In genomic region chr3:190446492-190447301, GRCh38 we compare ENCODE assay signal across 19 cellular contexts. TPM values are rescaled to one million over a fixed set of nuclear protein-coding genes. Genes with fewer than 3 reads are reported as not detected.
DNase-seq lines count a peak whose midpoint lies in the region; ATAC-seq, FAIRE-seq and TF ChIP-seq lines count a peak whose summit lies in the region.
"Had no signal": no experiment of that assay in that cellular context is flagged by ENCODE, and none has a peak within 500 bp of the region (broad histone marks: within the 10 kb centered on the region; RNA-seq: fewer than 3 reads in every experiment).

No MANE protein-coding gene starts in this region.

- TF ChIP-seq POLR2A in A549 (IDR thresholded peaks at IDR 0.05; ENCODE audit: low read length), result no peak

- H3K9me3 ChIP-seq in A549 (no peaks in the 10 kb centered on the region), SK-N-MC (ENCODE audit: low read depth, low read length) (no peaks in the 10 kb centered on the region)
- H3K9me3 ChIP-seq: left ventricle myocardium inferior, suprapubic skin had no signal

- TF ChIP-seq RAD21 in A549 (conservative IDR thresholded peaks at IDR 0.05 in 1 of 2, IDR thresholded peaks at IDR 0.05 in 1 of 2), result no peak

- H3K4me3 Mint-ChIP-seq in Calu3 (ENCODE audit: low read depth, unreplicated experiment), result peak overlapping the region; percentile 51
- H3K4me3 Mint-ChIP-seq in immature natural killer cell, result no peak overlapping the region
- H3K4me3 Mint-ChIP-seq: activated naive CD8-positive, alpha-beta T cell treated with anti-CD3 and anti-CD28 coated beads for 36 hours had no signal

- ATAC-seq in A549, result peak in 1 of 2 experiments; percentile 70; a peak in 3 of 6 replicates
- ATAC-seq: foreskin keratinocyte had no signal

- no peak for TF ChIP-seq CTCF in A549 (IDR thresholded peaks at IDR 0.05)
- no peak for TF ChIP-seq CTCF in Calu3 (IDR thresholded peaks at IDR 0.05; ENCODE audit: unreplicated experiment)
- TF ChIP-seq CTCF in fibroblast of the aortic adventitia (IDR thresholded peaks at IDR 0.05; ENCODE audit: insufficient read depth, low read length), result no peak

- BruUV-seq in Calu3 (replicated peaks; lab: Mats Ljungman, UMichigan), result no TSS peak

- 20% methylated on average over 6 of the region's 6 CpGs for WGBS in A549 (ENCODE audit: missing lambda C conversion rate)

- peak overlapping the region; percentile 66 for H3K4me2 ChIP-seq in A549

- CTCF ChIA-PET in A549 (lab: Yijun Ruan, JAX), result interaction anchor here (1.4 kb wide), 1 partner anchor 62 kb away, joined by 4 read pairs; no protein-coding TSS in a partner anchor
- CTCF ChIA-PET in Calu3 (lab: Charles Lee), result interaction anchor here (1.6 kb wide), 1 partner anchor 63 kb away, joined by 3 read pairs; no protein-coding TSS in a partner anchor

- H3K9ac ChIP-seq in SK-N-MC (ENCODE audit: insufficient read length), result peak overlapping the region; percentile 33
- H3K9ac ChIP-seq: parathyroid adenoma had no signal

- no peaks in the 10 kb centered on the region for H3K36me3 ChIP-seq in SK-N-MC (ENCODE audit: insufficient read depth, low read length)
- H3K36me3 ChIP-seq: cardiac muscle cell, left ventricle myocardium inferior, suprapubic skin had no signal

- H3K4me1 Mint-ChIP-seq in Calu3 (ENCODE audit: low read depth, unreplicated experiment) (peaks cover 74% of the 10 kb centered on the region), immature natural killer cell (peaks cover 0 to 3% of the 10 kb centered on the region in 2 donors)

- DNase-seq in A549 (ENCODE audit: low read depth in 1 of 2, low spot score in 1 of 2), result no peak
- DNase-seq in Calu3, result no peak
- DNase-seq in SK-N-MC (ENCODE audit: low read depth, low spot score), result no peak
- peak; percentile 21 for DNase-seq in fibroblast of the aortic adventitia (ENCODE audit: low read depth)
- DNase-seq in immature natural killer cell, result no peak
- DNase-seq in NCI-H510A treated with DMSO at 0.1 percent for 48 hours (lab: John Stamatoyannopoulos, UW), result no peak
- no peak for DNase-seq in AG20443 (ENCODE audit: low spot score)
- no peak for DNase-seq in HPDE6-E6E7 (ENCODE audit: extremely low spot score)
- DNase-seq: activated naive CD8-positive, alpha-beta T cell treated with anti-CD3 and anti-CD28 coated beads for 36 hours; effector memory CD4-positive, alpha-beta T cell; foreskin keratinocyte; left ventricle myocardium inferior; NCI-H774; stimulated activated CD4-positive, alpha-beta T cell treated with anti-CD3 and anti-CD28 coated beads, Interleukin-4, amount 100 ng/mL, for 1 hour had no signal

- POLR2A ChIA-PET in A549 (lab: Yijun Ruan, JAX), result no interaction called here

- intact Hi-C loops in Calu3 (cut with micrococcal nuclease; ENCODE audit: unreplicated experiment), result loop anchor here (1.0 kb wide), 1 partner anchor 10 kb away; no protein-coding TSS in a partner anchor

- H3K9me3 Mint-ChIP-seq in Calu3 (ENCODE audit: low read depth, unreplicated experiment) (no peaks in the 10 kb centered on the region), immature natural killer cell (peaks cover 0 to 2% (median 0%) of the 10 kb centered on the region in 6 donors)
- H3K9me3 Mint-ChIP-seq: activated naive CD8-positive, alpha-beta T cell treated with anti-CD3 and anti-CD28 coated beads for 36 hours had no signal

- FAIRE-seq in A549 (lab: Jason Lieb, UNC), result no peak

- no peaks in the 10 kb centered on the region for H3K27me3 Mint-ChIP-seq in Calu3 (ENCODE audit: unreplicated experiment)
- H3K27me3 Mint-ChIP-seq in immature natural killer cell (ENCODE audit: low read depth in 3 of 3), result peaks cover 1 to 5% (median 5%) of the 10 kb centered on the region in 3 donors

- H3K4me1 ChIP-seq in A549, result peaks cover 40% of the 10 kb centered on the region
- H3K4me1 ChIP-seq: foreskin keratinocyte, left ventricle myocardium inferior, parathyroid adenoma, suprapubic skin had no signal

- H3K27ac Mint-ChIP-seq in Calu3 (ENCODE audit: unreplicated experiment) (peak overlapping the region; percentile 76), immature natural killer cell (no peak overlapping the region)
- H3K27ac Mint-ChIP-seq: activated naive CD8-positive, alpha-beta T cell treated with anti-CD3 and anti-CD28 coated beads for 36 hours had no signal

- H3K4me3 ChIP-seq in A549 (no peak overlapping the region), SK-N-MC (peak overlapping the region; percentile 31; the same call in 1 of the 2 replicates), fibroblast of the aortic adventitia (ENCODE audit: low read depth, low read length) (no peak overlapping the region)
- H3K4me3 ChIP-seq: cardiac muscle cell, left ventricle myocardium inferior, suprapubic skin had no signal

- H3K36me3 Mint-ChIP-seq in Calu3 (ENCODE audit: insufficient read depth, unreplicated experiment) (peaks cover 12% of the 10 kb centered on the region), immature natural killer cell (no peaks in the 10 kb centered on the region)
- H3K36me3 Mint-ChIP-seq: activated naive CD8-positive, alpha-beta T cell treated with anti-CD3 and anti-CD28 coated beads for 36 hours had no signal

- peak overlapping the region; percentile 35 to 55; a peak in 5 of 6 replicates for H3K27ac ChIP-seq in A549
- peak overlapping the region; percentile 63 for H3K27ac ChIP-seq in SK-N-MC
- H3K27ac ChIP-seq: cardiac muscle cell, foreskin keratinocyte, left ventricle myocardium inferior, parathyroid adenoma, RWPE1, suprapubic skin had no signal

- TF ChIP-seq EP300 in A549 (IDR thresholded peaks at IDR 0.05), result no peak

TF ChIP-seq in A549, 52 proteins besides CTCF, POLR2A, EP300 and RAD21:
- TF ChIP-seq KDM5A (IDR thresholded peaks at IDR 0.05), result no peak
- no peak for TF ChIP-seq KDM1A (IDR thresholded peaks at IDR 0.05; ENCODE audit: low read depth)
- TF ChIP-seq RFX5 (IDR thresholded peaks at IDR 0.05), result no peak
- TF ChIP-seq MAFK (IDR thresholded peaks at IDR 0.05; ENCODE audit: partially characterized antibody), result peak; percentile 73
- TF ChIP-seq GATA3 (IDR thresholded peaks at IDR 0.05; ENCODE audit: borderline replicate concordance), result peak; percentile 92
- no peak for TF ChIP-seq JUNB (IDR thresholded peaks at IDR 0.05)
- TF ChIP-seq BCL3 (IDR thresholded peaks at IDR 0.05), result no peak
- TF ChIP-seq MAZ (IDR thresholded peaks at IDR 0.05; ENCODE audit: borderline replicate concordance, low read depth, low read length), result no peak
- TF ChIP-seq FOXS1 (CRISPR knock-in tag; IDR thresholded peaks at IDR 0.05), result no peak
- no peak for TF ChIP-seq SREBF2 (IDR thresholded peaks at IDR 0.05)
- TF ChIP-seq BHLHE40 (IDR thresholded peaks at IDR 0.05; ENCODE audit: low read depth, low read length), result no peak
- no peak for TF ChIP-seq EHF (CRISPR knock-in tag; IDR thresholded peaks at IDR 0.05)
- TF ChIP-seq CHD2 (IDR thresholded peaks at IDR 0.05; ENCODE audit: low read length, partially characterized antibody), result no peak
- TF ChIP-seq PHF8 (IDR thresholded peaks at IDR 0.05; ENCODE audit: borderline replicate concordance, low read depth), result no peak
- TF ChIP-seq MAX (IDR thresholded peaks at IDR 0.05), result no peak
- TF ChIP-seq RARB (CRISPR knock-in tag; IDR thresholded peaks at IDR 0.05), result no peak
- TF ChIP-seq FOSL2 (IDR thresholded peaks at IDR 0.05), result no peak
- TF ChIP-seq FOSL2 (CRISPR knock-in tag; IDR thresholded peaks at IDR 0.05), result no peak

RNA-seq across cellular contexts. Expression of gene TMEM207, which starts 3.0 kb away (rescaled TPM):
- polyA plus RNA-seq in A549 (2011; rRNA removed) (not detected in 2 replicates), A549 (2017; fragmentation: RNase III; extraction: RNeasy Plus Mini Kit Qiagen cat#74134 plus additional on column Dnase treatment) (not detected in 3 replicates), immature natural killer cell (not detected)
- not detected in 2 replicates for polyA plus RNA-seq in A549 (2012; cell fraction: cytosol; rRNA removed)
- polyA plus RNA-seq in A549 (2012; cell fraction: nucleus; rRNA removed), result not detected in 2 replicates
- polyA minus RNA-seq in A549 (2011; rRNA and poly(A)+ RNA removed), result not detected in 2 replicates
- total RNA-seq in Calu3 (2022) (0.57 and 1.4 TPM in 2 replicates), fibroblast of the aortic adventitia (ENCODE audit: low replicate concordance) (not detected in 2 replicates)
- total RNA-seq: activated naive CD8-positive, alpha-beta T cell treated with anti-CD3 and anti-CD28 coated beads for 36 hours; cardiac muscle cell; foreskin keratinocyte; left ventricle myocardium inferior; suprapubic skin; T-helper 2 cell treated with Interferon-gamma antibody and Interleukin-4, amounts not matched to agents 100 ng/mL and 5 ng/mL, for 36 hours had no signal
- polyA plus RNA-seq: cardiac muscle cell, foreskin keratinocyte had no signal

RNA-seq across cellular contexts. Expression of gene CLDN16, which starts 58.7 kb away (rescaled TPM):
- polyA plus RNA-seq in A549 (2011; rRNA removed), result 0.50 and 0.66 TPM in 2 replicates
- 0.04 TPM in 2 replicates for polyA plus RNA-seq in A549 (2012; cell fraction: cytosol; rRNA removed)
- polyA plus RNA-seq in A549 (2012; cell fraction: nucleus; rRNA removed), result not detected in 2 replicates
- 0.16 to 0.29 TPM (median 0.21 TPM) in 3 replicates for polyA plus RNA-seq in A549 (2017; fragmentation: RNase III; extraction: RNeasy Plus Mini Kit Qiagen cat#74134 plus additional on column Dnase treatment)
- polyA minus RNA-seq in A549 (2011; rRNA and poly(A)+ RNA removed), result 0.10 and 0.70 TPM in 2 replicates
- total RNA-seq in Calu3 (2022), result 2.9 and 4.8 TPM in 2 replicates
- 0.09 TPM in 1 of 2 replicates, not detected in the other for total RNA-seq in fibroblast of the aortic adventitia (ENCODE audit: low replicate concordance)
- polyA plus RNA-seq in immature natural killer cell, result not detected
- total RNA-seq: activated naive CD8-positive, alpha-beta T cell treated with anti-CD3 and anti-CD28 coated beads for 36 hours; left ventricle myocardium inferior; T-helper 2 cell treated with Interferon-gamma antibody and Interleukin-4, amounts not matched to agents 100 ng/mL and 5 ng/mL, for 36 hours had no signal
- polyA plus RNA-seq: cardiac muscle cell, foreskin keratinocyte had no signal
